ENCODE assay signal across 26 cellular contexts in genomic region chr1:236107121-236107907, GRCh38.
"Had no signal": no experiment of that assay in that cellular context is flagged by ENCODE, and none has a peak within 500 bp of the region (broad histone marks: within the 10 kb centered on the region; RNA-seq: fewer than 3 reads in every experiment).

No MANE protein-coding gene starts in this region.

- H3K27ac Mint-ChIP-seq: activated B cell treated with CpG ODN at 0.5 μM for 24 hours; activated CD8-positive, alpha-beta T cell treated with anti-CD3 and anti-CD28 coated beads for 36 hours; activated naive CD4-positive, alpha-beta T cell treated with anti-CD3 and anti-CD28 coated beads, Interleukin-2, amount 50 U/mL, for 72 hours; mesothelial cell of epicardium; nephron progenitor cell; progenitor cell of endocrine pancreas had no signal

- H3K4me3 ChIP-seq: colonic mucosa, ovary, skin epidermis, thoracic aorta had no signal

- H3K27ac ChIP-seq: colonic mucosa, neutrophil, ovary, skin epidermis, thoracic aorta had no signal

- FAIRE-seq: endometrium, urothelium cell line had no signal

- H3K9me3 ChIP-seq: colonic mucosa, neutrophil, ovary, thoracic aorta had no signal

- H3K9me3 Mint-ChIP-seq: activated B cell treated with CpG ODN at 0.5 μM for 24 hours; activated CD8-positive, alpha-beta T cell treated with anti-CD3 and anti-CD28 coated beads for 36 hours; activated naive CD4-positive, alpha-beta T cell treated with anti-CD3 and anti-CD28 coated beads, Interleukin-2, amount 50 U/mL, for 72 hours; mesothelial cell of epicardium; naive B cell; nephron progenitor cell had no signal

- H3K36me3 Mint-ChIP-seq: activated naive CD4-positive, alpha-beta T cell treated with anti-CD3 and anti-CD28 coated beads, Interleukin-2, amount 50 U/mL, for 72 hours; mesothelial cell of epicardium; naive B cell had no signal

- ATAC-seq: activated CD8-positive, alpha-beta T cell treated with anti-CD3 and anti-CD28 coated beads for 36 hours; activated naive CD4-positive, alpha-beta T cell treated with anti-CD3 and anti-CD28 coated beads, Interleukin-2, amount 50 U/mL, for 72 hours; sciatic nerve; stimulated activated naive CD8-positive, alpha-beta T cell treated with anti-CD3 and anti-CD28 coated beads, Interleukin-15, Interleukin-2, amounts not matched to agents 100 U/mL and 50 U/mL, for 24 hours had no signal

- H3K36me3 ChIP-seq: colonic mucosa, neutrophil, ovary, thoracic aorta had no signal

- H3K27me3 ChIP-seq: colonic mucosa, neutrophil, ovary had no signal

- DNase-seq: activated B cell treated with CpG ODN at 0.5 μM for 24 hours; activated CD4-positive, alpha-beta T cell treated with anti-CD3 and anti-CD28 coated beads, Interleukin-2, amount 50 U/mL, for 1 hour; activated CD8-positive, alpha-beta T cell treated with anti-CD3 and anti-CD28 coated beads for 36 hours; activated naive CD4-positive, alpha-beta T cell; activated T-cell treated with anti-CD3 and anti-CD28 coated beads, Interleukin-2, amount 50 U/mL, for 48 hours; colonic mucosa; effector CD8-positive, alpha-beta T cell; erythroblast; head of caudate nucleus; hippocampal formation; naive B cell; nephron progenitor cell; ovary; stimulated activated CD4-positive, alpha-beta T cell treated with anti-CD3 and anti-CD28 coated beads, Interleukin-12 subunit alpha, Interleukin-12 subunit beta, amount 100 ng/mL, for 4 hours; stimulated activated CD4-positive, alpha-beta T cell treated with anti-CD3 and anti-CD28 coated beads, Interleukin-4, amount 100 ng/mL, for 1 hour; stimulated activated naive CD8-positive, alpha-beta T cell treated with anti-CD3 and anti-CD28 coated beads, Interleukin-15, Interleukin-2, amounts not matched to agents 100 U/mL and 50 U/mL, for 24 hours; T1000 had no signal

- H3K4me3 Mint-ChIP-seq: activated B cell treated with CpG ODN at 0.5 μM for 24 hours; activated CD8-positive, alpha-beta T cell treated with anti-CD3 and anti-CD28 coated beads for 36 hours; mesothelial cell of epicardium; naive B cell; nephron progenitor cell had no signal

- H3K4me1 ChIP-seq: colonic mucosa had no signal
